Comparison of ENCODE assay signal across 8 cellular contexts in genomic region chr13:32587014-32587773, GRCh38. TPM values are rescaled to one million over a fixed set of nuclear protein-coding genes. Genes with fewer than 3 reads are reported as not detected.
A peak's percentile ranks its signal among the peaks of the same experiment; 100 is the strongest.
DNase-seq lines count a peak whose midpoint lies in the region; ATAC-seq lines count a peak whose summit lies in the region.

No MANE protein-coding gene starts in this region.

- H3K27ac Mint-ChIP-seq in activated naive CD8-positive, alpha-beta T cell treated with anti-CD3 and anti-CD28 coated beads, Interleukin-2, amount 50 U/mL, for 24 hours = peak overlapping the region; percentile 92

- peak; percentile 40 for ATAC-seq in GM21390 (IDR thresholded peaks at IDR 0.05; ENCODE audit: unreplicated experiment)
- peak; percentile 45 for ATAC-seq in activated naive CD8-positive, alpha-beta T cell treated with anti-CD3 and anti-CD28 coated beads, Interleukin-2, amount 50 U/mL, for 24 hours
- ATAC-seq in left cardiac atrium = peak; percentile 41 to 55

- intact Hi-C loops in left cardiac atrium (cut with DNase I) = loop anchor here (5.0 kb wide), 2 partner anchors 50 to 1135 kb away; no protein-coding TSS in a partner anchor
- intact Hi-C loops in posterior vena cava (cut with DNase I) = loop anchor here (5.0 to 10.0 kb wide), 3 partner anchors 50 to 1148 kb away; no protein-coding TSS in a partner anchor

- DNase-seq in DMS53 treated with DMSO at 0.1 percent for 48 hours (lab: John Stamatoyannopoulos, UW; ENCODE audit: unreplicated experiment) = peak; percentile 26
- peak; percentile 36 for DNase-seq in HuH-7.5 (ENCODE audit: low spot score)
- DNase-seq in T follicular helper cell (ENCODE audit: low read depth) = peak; percentile 37
- peak; percentile 66 for DNase-seq in activated naive CD8-positive, alpha-beta T cell treated with anti-CD3 and anti-CD28 coated beads, Interleukin-2, amount 50 U/mL, for 24 hours
- peak; percentile 74 for DNase-seq in left cardiac atrium
- DNase-seq in posterior vena cava (ENCODE audit: low spot score) = peak; percentile 91
- peak; percentile 70 for DNase-seq in ureter (ENCODE audit: low spot score)

- no peaks in the 10 kb centered on the region for H3K9me3 Mint-ChIP-seq in activated naive CD8-positive, alpha-beta T cell treated with anti-CD3 and anti-CD28 coated beads, Interleukin-2, amount 50 U/mL, for 24 hours

- H3K4me1 Mint-ChIP-seq in activated naive CD8-positive, alpha-beta T cell treated with anti-CD3 and anti-CD28 coated beads, Interleukin-2, amount 50 U/mL, for 24 hours = peaks cover 41% of the 10 kb centered on the region

- peaks cover 4% of the 10 kb centered on the region for H3K36me3 Mint-ChIP-seq in activated naive CD8-positive, alpha-beta T cell treated with anti-CD3 and anti-CD28 coated beads, Interleukin-2, amount 50 U/mL, for 24 hours (ENCODE audit: low read depth)

- peak overlapping the region; percentile 92 for H3K4me3 Mint-ChIP-seq in activated naive CD8-positive, alpha-beta T cell treated with anti-CD3 and anti-CD28 coated beads, Interleukin-2, amount 50 U/mL, for 24 hours

- peaks cover 4% of the 10 kb centered on the region for H3K27me3 Mint-ChIP-seq in activated naive CD8-positive, alpha-beta T cell treated with anti-CD3 and anti-CD28 coated beads, Interleukin-2, amount 50 U/mL, for 24 hours

RNA-seq across cellular contexts. Expression of gene PDS5B, which starts 0.9 kb away (rescaled TPM):
- total RNA-seq in left cardiac atrium (10 to 100 TPM; 19.5 to 27.2 TPM), posterior vena cava (10 to 100 TPM; 38.8 to 43.1 TPM), ureter (53.3 TPM)

RNA-seq across cellular contexts. Expression of gene N4BP2L2, which starts 48.6 kb away (rescaled TPM):
- total RNA-seq in left cardiac atrium (100 to 1,000 TPM; 106 to 126 TPM), posterior vena cava (100 to 1,000 TPM; 130 to 137 TPM), ureter (245 TPM)

Comparison
In these comparisons a context has a peak if more than half of its experiments do, and no peak if none do; other contexts are left out.
1. Peak in every context shown above with its lines: DNase-seq and ATAC-seq.
2. DNase-seq: peak in every context shown above with its lines; median percentile 91 in posterior vena cava; 74 in left cardiac atrium; 70 in ureter; 66 in activated naive CD8-positive, alpha-beta T cell treated with anti-CD3 and anti-CD28 coated beads, Interleukin-2, amount 50 U/mL, for 24 hours; 37 in T follicular helper cell; 36 in HuH-7.5; 26 in DMS53 treated with DMSO at 0.1 percent for 48 hours.